9 cellular contexts compared by ENCODE assay signal in genomic region chr10:129968937-129969527, GRCh38. TPM values are rescaled to one million over a fixed set of nuclear protein-coding genes. Genes with fewer than 3 reads are reported as not detected.
DNase-seq lines count a peak whose midpoint lies in the region; ATAC-seq and TF ChIP-seq lines count a peak whose summit lies in the region.
"Had no signal": no experiment of that assay in that cellular context is flagged by ENCODE, and none has a peak within 500 bp of the region (broad histone marks: within the 10 kb centered on the region; RNA-seq: fewer than 3 reads in every experiment).

No MANE protein-coding gene starts in this region.

- peak; percentile 76 for DNase-seq in AG08395 (ENCODE audit: low spot score)
- DNase-seq in chondrocyte (ENCODE audit: low spot score) = no peak
- DNase-seq in mesendoderm = peak; percentile 84
- DNase-seq in DMS153 treated with DMSO at 0.1 percent for 48 hours (lab: John Stamatoyannopoulos, UW; ENCODE audit: unreplicated experiment) = no peak
- DNase-seq in NCI-H1930 (lab: John Stamatoyannopoulos, UW) = no peak
- no peak for DNase-seq in NOMO-1 treated with dmso at 0.1 percent for 144 hours (lab: John Stamatoyannopoulos, UW; ENCODE audit: unreplicated experiment)

- no peak overlapping the region for H3K4me3 Mint-ChIP-seq in chondrocyte (ENCODE audit: unreplicated experiment)

- no CpG with 5 or more reads among the region's 47 CpGs for WGBS in mesendoderm (ENCODE audit: extremely low coverage, insufficient coverage, low lambda C conversion rate)

- peak; percentile 81 for TF ChIP-seq CTCF in chondrocyte (IDR thresholded peaks at IDR 0.05)

- H2AK5ac ChIP-seq in mesendoderm (ENCODE audit: low read length) = no peak overlapping the region

- H3K27me3 ChIP-seq in HUES48 (ENCODE audit: control insufficient read depth, insufficient read depth, low read length) (peaks cover 96% of the 10 kb centered on the region), mesendoderm (ENCODE audit: insufficient read depth, low read length, poor library complexity) (peaks cover 81% of the 10 kb centered on the region)

- no peak overlapping the region for H2BK5ac ChIP-seq in mesendoderm (ENCODE audit: low read length)

- no peak overlapping the region for H4K5ac ChIP-seq in mesendoderm (ENCODE audit: low read length)

- no peak overlapping the region for H3K18ac ChIP-seq in mesendoderm (ENCODE audit: low read length)

- H3K9me3 ChIP-seq in HUES48 (ENCODE audit: control insufficient read depth, insufficient read depth, low read length) = no peaks in the 10 kb centered on the region

- H3K4ac ChIP-seq in mesendoderm (ENCODE audit: low read depth, low read length) = no peak overlapping the region

- no peak overlapping the region for H3K27ac Mint-ChIP-seq in chondrocyte (ENCODE audit: unreplicated experiment)
- H3K27ac Mint-ChIP-seq: activated naive CD8-positive, alpha-beta T cell had no signal

- no peak overlapping the region for H4K8ac ChIP-seq in mesendoderm (ENCODE audit: low read depth, low read length)

- H3K23ac ChIP-seq in mesendoderm (ENCODE audit: low read length) = no peak overlapping the region

- no peak overlapping the region for H3K9ac ChIP-seq in HUES48 (ENCODE audit: low read depth, low read length)
- no peak overlapping the region for H3K9ac ChIP-seq in mesendoderm (ENCODE audit: low read length)

- H3K79me2 ChIP-seq in mesendoderm (ENCODE audit: control insufficient read depth, insufficient read depth, low read length) = no peaks in the 10 kb centered on the region

- peaks cover 61% of the 10 kb centered on the region for H3K27me3 Mint-ChIP-seq in chondrocyte (ENCODE audit: low read depth)

- H3K27ac ChIP-seq in HUES48 (ENCODE audit: low read depth, low read length) (no peak overlapping the region), mesendoderm (ENCODE audit: low read depth, low read length) (no peak overlapping the region)

- H2BK120ac ChIP-seq in mesendoderm (ENCODE audit: low read depth, low read length) = no peak overlapping the region

- no peaks in the 10 kb centered on the region for H3K79me1 ChIP-seq in mesendoderm (ENCODE audit: low read length)

- H3K36me3 ChIP-seq in HUES48 (ENCODE audit: control insufficient read depth, insufficient read depth, low read length) (no peaks in the 10 kb centered on the region), mesendoderm (ENCODE audit: control insufficient read depth, insufficient read depth, low read length) (no peaks in the 10 kb centered on the region)

- peaks cover 18% of the 10 kb centered on the region for H3K4me1 Mint-ChIP-seq in chondrocyte (ENCODE audit: low read depth)

- H3K4me1 ChIP-seq in HUES48 (ENCODE audit: control insufficient read depth, insufficient read depth, low read length) (peaks cover 44% of the 10 kb centered on the region), mesendoderm (ENCODE audit: control insufficient read depth, low read depth, low read length) (no peaks in the 10 kb centered on the region)

- H3K9me3 Mint-ChIP-seq in chondrocyte (ENCODE audit: low read depth) = no peaks in the 10 kb centered on the region

- ATAC-seq in GM21367 (IDR thresholded peaks at IDR 0.05; ENCODE audit: unreplicated experiment) = no peak

- no peak overlapping the region for H2BK15ac ChIP-seq in mesendoderm (replicated peaks; ENCODE audit: low read depth)

- H3K56ac ChIP-seq in mesendoderm (ENCODE audit: low read length) = no peak overlapping the region

- no peak overlapping the region for H3K4me2 ChIP-seq in mesendoderm (ENCODE audit: low read length)

- H3K4me3 ChIP-seq in HUES48 (ENCODE audit: low read depth, low read length) (peak overlapping the region; percentile 20; the same call in 1 of the 2 replicates), mesendoderm (ENCODE audit: low read length) (no peak overlapping the region)

- no peaks in the 10 kb centered on the region for H3K36me3 Mint-ChIP-seq in chondrocyte (ENCODE audit: low read depth)

RNA-seq across cellular contexts. Expression of gene EBF3, which starts 5.0 kb away (rescaled TPM):
- total RNA-seq in chondrocyte = 2.2 TPM in 1 of 3 replicates, not detected in the others
- 0.87 TPM for polyA plus RNA-seq in mesendoderm (2013, experiment 1 of 2)
- polyA plus RNA-seq in mesendoderm (2013, experiment 2 of 2) = 0.76 TPM

Comparison
In these comparisons a context has a peak if more than half of its experiments do, and no peak if none do; other contexts are left out.
1. DNase-seq: peak in AG08395 (single experiment) and mesendoderm (single experiment); none in chondrocyte (single experiment), DMS153 treated with DMSO at 0.1 percent for 48 hours (single experiment), NCI-H1930 (0 of 2) and NOMO-1 treated with dmso at 0.1 percent for 144 hours (single experiment).